ENCODE assay signal across 10 cellular contexts in genomic region chr11:13126430-13126829, GRCh38.
A peak's percentile ranks its signal among the peaks of the same experiment; 100 is the strongest.
DNase-seq lines count a peak whose midpoint lies in the region; ATAC-seq and TF ChIP-seq lines count a peak whose summit lies in the region.
"Had no signal": no experiment of that assay in that cellular context is flagged by ENCODE, and none has a peak within 500 bp of the region (broad histone marks: within the 10 kb centered on the region; RNA-seq: fewer than 3 reads in every experiment).

No MANE protein-coding gene starts in this region.

- H3K27ac ChIP-seq in left lung (no peak overlapping the region), transverse colon (no peak overlapping the region)
- H3K27ac ChIP-seq: tibial nerve had no signal

- H3K36me3 ChIP-seq in left lung (no peaks in the 10 kb centered on the region), transverse colon (no peaks in the 10 kb centered on the region)
- H3K36me3 ChIP-seq: tibial nerve had no signal

- POLR2A ChIA-PET in HEK293T (lab: Yijun Ruan, JAX): no interaction called here

- CTCF ChIA-PET in HEK293T (lab: Yijun Ruan, JAX): no interaction called here

- H3K4me1 ChIP-seq in left lung (no peaks in the 10 kb centered on the region), transverse colon (no peaks in the 10 kb centered on the region)
- H3K4me1 ChIP-seq: tibial nerve had no signal

- intact Hi-C loops in left lung (cut with DNase I): no loop called here
- intact Hi-C loops in transverse colon (cut with DNase I; ENCODE audit: low total_unique reads): no loop called here

- H3K9me3 ChIP-seq in left lung: peaks cover 0 to 7% of the 10 kb centered on the region in 2 donors
- no peaks in the 10 kb centered on the region for H3K9me3 ChIP-seq in transverse colon

- in situ Hi-C loops in Caki2 (cut with HindIII; ENCODE audit: low pct_unique_long_range_greater_than_20kb, low sequenced_read_pairs): no loop called here
- in situ Hi-C loops in transverse colon (cut with MboI; ENCODE audit: low pct_ligation_motif_present in 1 of 4, low pct_unique_long_range_greater_than_20kb in 1 of 4, low sequenced_read_pairs in 3 of 4): no loop called here

- H3K27me3 ChIP-seq in left lung: no peaks in the 10 kb centered on the region
- H3K27me3 ChIP-seq in transverse colon: no peaks in the 10 kb centered on the region
- H3K27me3 ChIP-seq: tibial nerve had no signal

- TF ChIP-seq EP300 in transverse colon (IDR thresholded peaks at IDR 0.05; ENCODE audit: low read depth): no peak

- ATAC-seq in left lung (peak; percentile 58), GM21529 (IDR thresholded peaks at IDR 0.05; ENCODE audit: unreplicated experiment) (no peak), GM21515 (IDR thresholded peaks at IDR 0.05; ENCODE audit: unreplicated experiment) (no peak)

- 76 to 80% methylated on average over 1 to 7 of the region's 7 CpGs for WGBS in transverse colon (ENCODE audit: low coverage in 1 of 2), 2 donors

- H3K4me3 ChIP-seq in left lung (no peak overlapping the region), transverse colon (no peak overlapping the region)
- H3K4me3 ChIP-seq: tibial nerve had no signal

- TF ChIP-seq CTCF in left lung (IDR thresholded peaks at IDR 0.05) (no peak), transverse colon (IDR thresholded peaks at IDR 0.05) (no peak)

- no peak for TF ChIP-seq POLR2A in transverse colon (IDR thresholded peaks at IDR 0.05)

- DNase-seq in Caki2 (ENCODE audit: low read depth): peak; percentile 98
- peak; percentile 66 to 67 for DNase-seq in NCI-H187 (lab: John Stamatoyannopoulos, UW)
- peak; percentile 73 for DNase-seq in amniotic stem cell (lab: John Stamatoyannopoulos, UW)
- DNase-seq in left lung: no peak
- no peak for DNase-seq in HEK293T (ENCODE audit: extremely low spot score)
- DNase-seq in transverse colon: no peak
- DNase-seq: activated CD4-positive, alpha-beta T cell treated with anti-CD3 and anti-CD28 coated beads, Interleukin-2, amount 50 U/mL, for 48 hours had no signal

TF ChIP-seq in HEK293T, 16 proteins besides CTCF, POLR2A, EP300 and RAD21:
- TF ChIP-seq BHLHE40 (IDR thresholded peaks at IDR 0.05; ENCODE audit: borderline replicate concordance) (no peak), ELF4 (IDR thresholded peaks at IDR 0.05) (no peak), CTBP1 (IDR thresholded peaks at IDR 0.05; ENCODE audit: borderline replicate concordance) (no peak), LEF1 (IDR thresholded peaks at IDR 0.05; ENCODE audit: borderline replicate concordance) (no peak), HDGF (IDR thresholded peaks at IDR 0.05; ENCODE audit: borderline replicate concordance) (no peak), NFRKB (IDR thresholded peaks at IDR 0.05) (no peak), SP1 (IDR thresholded peaks at IDR 0.05) (no peak), FOXA1 (IDR thresholded peaks at IDR 0.05) (no peak), SUZ12 (IDR thresholded peaks at IDR 0.05) (no peak), L3MBTL2 (conservative IDR thresholded peaks at IDR 0.05) (no peak)
TF ChIP-seq in HEK293T: peak in this region for 0.

Comparison
In these comparisons a context has a peak if more than half of its experiments do, and no peak if none do; other contexts are left out.
1. DNase-seq: peak in Caki2 (single experiment), NCI-H187 (2 of 2) and amniotic stem cell (single experiment); none in left lung (0 of 2), HEK293T (single experiment) and transverse colon (single experiment).